ENCODE assay signal across 17 cellular contexts in genomic region chr16:46975165-46975564, GRCh38. TPM values are rescaled to one million over a fixed set of nuclear protein-coding genes. Genes with fewer than 3 reads are reported as not detected.
DNase-seq lines count a peak whose midpoint lies in the region; ATAC-seq and TF ChIP-seq lines count a peak whose summit lies in the region.
"Had no signal": no experiment of that assay in that cellular context is flagged by ENCODE, and none has a peak within 500 bp of the region (broad histone marks: within the 10 kb centered on the region; RNA-seq: fewer than 3 reads in every experiment).

No MANE protein-coding gene starts in this region.

- no peak for ATAC-seq in CD4-positive, CD25-positive, alpha-beta regulatory T cell (ENCODE audit: low read depth in 2 of 2)
- ATAC-seq in activated naive CD8-positive, alpha-beta T cell treated with anti-CD3 and anti-CD28 coated beads, Interleukin-2, amount 10 ng/mL, durations not matched to agents 7 days and 5 days (ENCODE audit: low read depth): no peak
- ATAC-seq: left colon, mucosa of descending colon had no signal

- H3K27ac ChIP-seq in CD4-positive, CD25-positive, alpha-beta regulatory T cell (ENCODE audit: insufficient read depth, low read length, poor library complexity, severe bottlenecking): peak overlapping the region; percentile 96

- H3K4me1 Mint-ChIP-seq in CD4-positive, CD25-positive, alpha-beta regulatory T cell: peaks cover 30 to 53% (median 41%) of the 10 kb centered on the region in 4 donors
- H3K4me1 Mint-ChIP-seq in Caco-2 (ENCODE audit: low read depth, unreplicated experiment) (peaks cover 8% of the 10 kb centered on the region), nephron progenitor cell (peaks cover 36% of the 10 kb centered on the region)
- peaks cover 30% of the 10 kb centered on the region for H3K4me1 Mint-ChIP-seq in activated naive CD8-positive, alpha-beta T cell treated with anti-CD3 and anti-CD28 coated beads, Interleukin-2, amount 10 ng/mL, durations not matched to agents 7 days and 5 days

- H3K27me3 ChIP-seq in CD4-positive, CD25-positive, alpha-beta regulatory T cell (ENCODE audit: control insufficient read depth, insufficient read depth, low read length): no peaks in the 10 kb centered on the region
- H3K27me3 ChIP-seq in Caco-2 (replicated peaks; ENCODE audit: control insufficient read depth, insufficient read depth, low read length) (no peaks in the 10 kb centered on the region), H7 (ENCODE audit: control insufficient read depth, insufficient read depth, low read length) (no peaks in the 10 kb centered on the region)
- H3K27me3 ChIP-seq: breast epithelium, ovary had no signal

- no peaks in the 10 kb centered on the region for H3K9me3 ChIP-seq in CD4-positive, CD25-positive, alpha-beta regulatory T cell (ENCODE audit: control insufficient read depth in 2 of 2, low read length in 2 of 2)
- no peaks in the 10 kb centered on the region for H3K9me3 ChIP-seq in Caco-2
- H3K9me3 ChIP-seq: breast epithelium, mucosa of descending colon, ovary had no signal

- POLR2A ChIA-PET in Caco-2 (lab: Charles Lee): interaction anchor here (0.6 kb wide), 1 partner anchor 21 kb away, joined by 3 read pairs; no protein-coding TSS in a partner anchor
- POLR2A ChIA-PET in activated naive CD8-positive, alpha-beta T cell treated with anti-CD3 and anti-CD28 coated beads, Interleukin-2, amount 10 ng/mL, durations not matched to agents 7 days and 5 days (lab: Charles Lee): interaction anchor here (2.7 to 3.0 kb wide), 2 partner anchors 285 to 486 kb away, joined by 10 to 12 read pairs; partner anchors contain the start of genes ITFG1, ORC6 and PHKB

- H3K4me1 ChIP-seq in CD4-positive, CD25-positive, alpha-beta regulatory T cell (ENCODE audit: control insufficient read depth, insufficient read depth, low read length, poor library complexity, severe bottlenecking): peaks cover 51% of the 10 kb centered on the region
- peaks cover 22% of the 10 kb centered on the region for H3K4me1 ChIP-seq in Caco-2

- H3K4me3 ChIP-seq in CD4-positive, CD25-positive, alpha-beta regulatory T cell (ENCODE audit: low read depth, low read length): no peak overlapping the region
- H3K4me3 ChIP-seq in Caco-2 (ENCODE audit: low read depth, low read length) (no peak overlapping the region), H7 (ENCODE audit: insufficient read depth, low read depth, low read length) (no peak overlapping the region)
- H3K4me3 ChIP-seq: mucosa of descending colon, ovary had no signal

- peaks cover 10% of the 10 kb centered on the region for H3K36me3 ChIP-seq in CD4-positive, CD25-positive, alpha-beta regulatory T cell (ENCODE audit: control insufficient read depth, insufficient read depth, low read length)
- H3K36me3 ChIP-seq in Caco-2 (ENCODE audit: control insufficient read depth, insufficient read depth, low read length): no peaks in the 10 kb centered on the region
- H3K36me3 ChIP-seq in H7 (replicated peaks; ENCODE audit: control insufficient read depth, insufficient read depth, low read length): peaks cover 2% of the 10 kb centered on the region
- H3K36me3 ChIP-seq: breast epithelium, ovary had no signal

- peaks cover 0 to 2% (median 0%) of the 10 kb centered on the region in 7 donors for H3K9me3 Mint-ChIP-seq in CD4-positive, CD25-positive, alpha-beta regulatory T cell
- H3K9me3 Mint-ChIP-seq in Caco-2 (ENCODE audit: unreplicated experiment): no peaks in the 10 kb centered on the region
- no peaks in the 10 kb centered on the region for H3K9me3 Mint-ChIP-seq in activated naive CD8-positive, alpha-beta T cell treated with anti-CD3 and anti-CD28 coated beads, Interleukin-2, amount 10 ng/mL, durations not matched to agents 7 days and 5 days
- no peaks in the 10 kb centered on the region for H3K9me3 Mint-ChIP-seq in nephron progenitor cell

- CTCF ChIA-PET in Caco-2 (lab: Charles Lee): interaction anchor here (0.9 kb wide), 1 partner anchor 121 kb away, joined by 3 read pairs; no protein-coding TSS in a partner anchor

- peak overlapping the region; percentile 91 to 99 (median 98) for H3K27ac Mint-ChIP-seq in CD4-positive, CD25-positive, alpha-beta regulatory T cell
- H3K27ac Mint-ChIP-seq in Caco-2 (ENCODE audit: unreplicated experiment) (no peak overlapping the region), nephron progenitor cell (peak overlapping the region; percentile 53)
- H3K27ac Mint-ChIP-seq in activated naive CD8-positive, alpha-beta T cell treated with anti-CD3 and anti-CD28 coated beads, Interleukin-2, amount 10 ng/mL, durations not matched to agents 7 days and 5 days: peak overlapping the region; percentile 98

- H3K4me3 Mint-ChIP-seq in CD4-positive, CD25-positive, alpha-beta regulatory T cell: peak overlapping the region in 3 of 4 donors; percentile 52 to 98 (median 92)
- H3K4me3 Mint-ChIP-seq in Caco-2 (ENCODE audit: unreplicated experiment): peak overlapping the region; percentile 91
- peak overlapping the region; percentile 33 for H3K4me3 Mint-ChIP-seq in activated naive CD8-positive, alpha-beta T cell treated with anti-CD3 and anti-CD28 coated beads, Interleukin-2, amount 10 ng/mL, durations not matched to agents 7 days and 5 days
- peak overlapping the region; percentile 91 for H3K4me3 Mint-ChIP-seq in nephron progenitor cell

- no peaks in the 10 kb centered on the region for H3K27me3 Mint-ChIP-seq in CD4-positive, CD25-positive, alpha-beta regulatory T cell
- H3K27me3 Mint-ChIP-seq in Caco-2 (ENCODE audit: insufficient read depth, unreplicated experiment) (no peaks in the 10 kb centered on the region), nephron progenitor cell (ENCODE audit: low read depth, poor library complexity) (peaks cover 3% of the 10 kb centered on the region)
- H3K27me3 Mint-ChIP-seq in activated naive CD8-positive, alpha-beta T cell treated with anti-CD3 and anti-CD28 coated beads, Interleukin-2, amount 10 ng/mL, durations not matched to agents 7 days and 5 days: no peaks in the 10 kb centered on the region

- intact Hi-C loops in Caco-2 (cut with micrococcal nuclease; ENCODE audit: unreplicated experiment): no loop called here

- no TSS peak for BruUV-seq in Caco-2 (replicated peaks; lab: Mats Ljungman, UMichigan)

- peaks cover 12% of the 10 kb centered on the region for H3K36me3 Mint-ChIP-seq in CD4-positive, CD25-positive, alpha-beta regulatory T cell
- H3K36me3 Mint-ChIP-seq in Caco-2 (ENCODE audit: insufficient read depth, unreplicated experiment): peaks cover 37% of the 10 kb centered on the region
- peaks cover 11% of the 10 kb centered on the region for H3K36me3 Mint-ChIP-seq in activated naive CD8-positive, alpha-beta T cell treated with anti-CD3 and anti-CD28 coated beads, Interleukin-2, amount 10 ng/mL, durations not matched to agents 7 days and 5 days
- peaks cover 10% of the 10 kb centered on the region for H3K36me3 Mint-ChIP-seq in nephron progenitor cell (ENCODE audit: low read depth)

- TF ChIP-seq CTCF in Caco-2 (IDR thresholded peaks at IDR 0.05; ENCODE audit: insufficient read depth in 1 of 2, low read depth in 1 of 2, low read length in 1 of 2, severe bottlenecking in 1 of 2, unreplicated experiment in 1 of 2): no peak
- TF ChIP-seq CTCF in nephron progenitor cell (IDR thresholded peaks at IDR 0.05): no peak

- no peak for DNase-seq in CD4-positive, CD25-positive, alpha-beta regulatory T cell
- DNase-seq in Caco-2 (no peak), nephron progenitor cell (no peak), NCI-H526 treated with DMSO at 0.1 percent for 48 hours (lab: John Stamatoyannopoulos, UW) (no peak), inferior parietal cortex (ENCODE audit: extremely low spot score) (no peak), H7 (no peak)
- DNase-seq in activated naive CD8-positive, alpha-beta T cell treated with anti-CD3 and anti-CD28 coated beads, Interleukin-2, amount 10 ng/mL, durations not matched to agents 7 days and 5 days: no peak
- DNase-seq: dermis blood vessel endothelial cell, DMS53, left colon, mucosa of descending colon, NCI-H1092, NCI-H2081, NCI-H446 treated with DMSO at 0.1 percent for 48 hours, SW 1271 had no signal

RNA-seq across cellular contexts. Expression of gene DNAJA2, which starts 1.7 kb away (rescaled TPM):
- total RNA-seq in CD4-positive, CD25-positive, alpha-beta regulatory T cell: 90.8 TPM
- polyA plus RNA-seq in CD4-positive, CD25-positive, alpha-beta regulatory T cell: 100 to 1,000 TPM in 2 of 4 donors, 10 to 100 TPM in 2; 93.2 to 110 (median 100) TPM
- total RNA-seq in Caco-2 (2022): 56.2 and 56.7 TPM in 2 replicates
- total RNA-seq in activated naive CD8-positive, alpha-beta T cell treated with anti-CD3 and anti-CD28 coated beads, Interleukin-2, amount 10 ng/mL, durations not matched to agents 7 days and 5 days: 10 to 100 TPM; 60.0 to 62.3 TPM
- total RNA-seq in H7 (2014; rRNA removed; shearing (Covaris generic)): 91.6 and 129 TPM in 2 replicates

Comparison
In these comparisons a context has a peak if more than half of its experiments do, and no peak if none do; other contexts are left out.
1. H3K4me3 Mint-ChIP-seq: peak in every context shown above with its lines; median percentile 92 in CD4-positive, CD25-positive, alpha-beta regulatory T cell; 91 in Caco-2; 91 in nephron progenitor cell; 33 in activated naive CD8-positive, alpha-beta T cell treated with anti-CD3 and anti-CD28 coated beads, Interleukin-2, amount 10 ng/mL, durations not matched to agents 7 days and 5 days.